In genomic region chr11:2301631-2302272, GRCh38 we compare ENCODE assay signal across 8 cellular contexts. TPM values are rescaled to one million over a fixed set of nuclear protein-coding genes. Genes with fewer than 3 reads are reported as not detected.
DNase-seq lines count a peak whose midpoint lies in the region; ATAC-seq and TF ChIP-seq lines count a peak whose summit lies in the region.

TSS of gene C11orf21 (minus strand) at chr11:2301918. CDS start at chr11:2301808, 110 bp downstream.
TSS of gene TSPAN32 (plus strand) at chr11:2302013. CDS start at chr11:2302150, 137 bp downstream.

- no peaks in the 10 kb centered on the region for H4K20me1 ChIP-seq in MM.1S (ENCODE audit: insufficient read depth, low read length)

- peaks cover 64% of the 10 kb centered on the region for H3K27me3 ChIP-seq in MM.1S (replicated peaks; ENCODE audit: insufficient read depth, low read length)
- H3K27me3 ChIP-seq in right atrium auricular region, result no peaks in the 10 kb centered on the region

- no peaks in the 10 kb centered on the region for H3F3A ChIP-seq in MM.1S (ENCODE audit: insufficient read depth, low read length)

- H3K4me1 Mint-ChIP-seq in activated T-cell treated with anti-CD3 and anti-CD28 coated beads, Interleukin-2, amount 50 U/mL, for 24 hours (ENCODE audit: low read depth), result peaks cover 75% of the 10 kb centered on the region
- peaks cover 83% of the 10 kb centered on the region for H3K4me1 Mint-ChIP-seq in stimulated activated effector memory CD8-positive, alpha-beta T cell treated with anti-CD3 and anti-CD28 coated beads, Interleukin-12 subunit alpha, Interleukin-12 subunit beta, amount 100 ng/mL, for 72 hours

- ATAC-seq in stimulated activated effector memory CD8-positive, alpha-beta T cell treated with anti-CD3 and anti-CD28 coated beads, Interleukin-12 subunit alpha, Interleukin-12 subunit beta, amount 100 ng/mL, for 72 hours, result peak; percentile 72

- H3K4me2 ChIP-seq in MM.1S (ENCODE audit: low read depth, low read length), result peak within 1 kb of the TSS; percentile 25; the same call in 1 of the 2 replicates

- TF ChIP-seq CTCF in MM.1S (IDR thresholded peaks at IDR 0.05; ENCODE audit: low read length) (no peak), right atrium auricular region (IDR thresholded peaks at IDR 0.05) (no peak)

- H3K9me3 ChIP-seq in MM.1S (replicated peaks; ENCODE audit: insufficient read depth, low read length) (no peaks in the 10 kb centered on the region), right atrium auricular region (no peaks in the 10 kb centered on the region)

- no peak within 1 kb of the TSS for H3K9ac ChIP-seq in MM.1S (ENCODE audit: low read length)

- H3K36me3 Mint-ChIP-seq in activated T-cell treated with anti-CD3 and anti-CD28 coated beads, Interleukin-2, amount 50 U/mL, for 24 hours (ENCODE audit: low read depth), result peaks cover 6% of the 10 kb centered on the region
- no peaks in the 10 kb centered on the region for H3K36me3 Mint-ChIP-seq in stimulated activated effector memory CD8-positive, alpha-beta T cell treated with anti-CD3 and anti-CD28 coated beads, Interleukin-12 subunit alpha, Interleukin-12 subunit beta, amount 100 ng/mL, for 72 hours

- H3K27me3 Mint-ChIP-seq in activated T-cell treated with anti-CD3 and anti-CD28 coated beads, Interleukin-2, amount 50 U/mL, for 24 hours, result no peaks in the 10 kb centered on the region

- no peaks in the 10 kb centered on the region for H3K9me2 ChIP-seq in MM.1S (replicated peaks; ENCODE audit: insufficient read depth, low read length)

- H3K4me3 Mint-ChIP-seq in activated T-cell treated with anti-CD3 and anti-CD28 coated beads, Interleukin-2, amount 50 U/mL, for 24 hours, result peak within 1 kb of the TSS; percentile 89
- peak within 1 kb of the TSS; percentile 89 for H3K4me3 Mint-ChIP-seq in stimulated activated effector memory CD8-positive, alpha-beta T cell treated with anti-CD3 and anti-CD28 coated beads, Interleukin-12 subunit alpha, Interleukin-12 subunit beta, amount 100 ng/mL, for 72 hours

- H3K36me3 ChIP-seq in MM.1S (replicated peaks; ENCODE audit: insufficient read depth, low read length), result no peaks in the 10 kb centered on the region
- H3K36me3 ChIP-seq in right atrium auricular region, result no peaks in the 10 kb centered on the region

- DNase-seq in GM03348 (ENCODE audit: low spot score) (peak; percentile 52), MM.1S (no peak), right atrium auricular region (ENCODE audit: low spot score) (peak; percentile 59), HuH-7 (ENCODE audit: low spot score) (no peak), NCI-H82 treated with DMSO at 0.1 percent for 48 hours (lab: John Stamatoyannopoulos, UW; ENCODE audit: unreplicated experiment) (no peak), NCI-H187 (lab: John Stamatoyannopoulos, UW) (no peak)
- peak; percentile 73 for DNase-seq in activated T-cell treated with anti-CD3 and anti-CD28 coated beads, Interleukin-2, amount 50 U/mL, for 24 hours
- DNase-seq in stimulated activated effector memory CD8-positive, alpha-beta T cell treated with anti-CD3 and anti-CD28 coated beads, Interleukin-12 subunit alpha, Interleukin-12 subunit beta, amount 100 ng/mL, for 72 hours (ENCODE audit: low spot score in 2 of 2), result peak in 1 of 2 donors; percentile 80

- no peak within 1 kb of the TSS for H2AFZ ChIP-seq in MM.1S (ENCODE audit: low read length)

- H3K27ac ChIP-seq in MM.1S (ENCODE audit: low read length), result no peak within 1 kb of the TSS
- peak within 1 kb of the TSS; percentile 83 to 87 for H3K27ac ChIP-seq in right atrium auricular region

- H3K4me1 ChIP-seq in MM.1S (ENCODE audit: low read length) (peaks cover 10% of the 10 kb centered on the region), right atrium auricular region (peaks cover 0 to 61% of the 10 kb centered on the region in 2 donors)

- H3K4me3 ChIP-seq in MM.1S (ENCODE audit: low read length), result no peak within 1 kb of the TSS
- peak within 1 kb of the TSS; percentile 13 to 41 for H3K4me3 ChIP-seq in right atrium auricular region

- peak within 1 kb of the TSS; percentile 93 for H3K27ac Mint-ChIP-seq in activated T-cell treated with anti-CD3 and anti-CD28 coated beads, Interleukin-2, amount 50 U/mL, for 24 hours
- H3K27ac Mint-ChIP-seq in stimulated activated effector memory CD8-positive, alpha-beta T cell treated with anti-CD3 and anti-CD28 coated beads, Interleukin-12 subunit alpha, Interleukin-12 subunit beta, amount 100 ng/mL, for 72 hours, result peak within 1 kb of the TSS; percentile 98

- no peaks in the 10 kb centered on the region for H3K79me2 ChIP-seq in MM.1S (ENCODE audit: low read length)

- H3K9me3 Mint-ChIP-seq in activated T-cell treated with anti-CD3 and anti-CD28 coated beads, Interleukin-2, amount 50 U/mL, for 24 hours, result no peaks in the 10 kb centered on the region
- H3K9me3 Mint-ChIP-seq in stimulated activated effector memory CD8-positive, alpha-beta T cell treated with anti-CD3 and anti-CD28 coated beads, Interleukin-12 subunit alpha, Interleukin-12 subunit beta, amount 100 ng/mL, for 72 hours, result no peaks in the 10 kb centered on the region

RNA-seq across cellular contexts. Expression of gene C11orf21, which starts in this region (rescaled TPM):
- 10 to 100 TPM in 1 of 2 donors, 1 to 10 TPM in 1; 1.4 to 11.9 TPM for total RNA-seq in right atrium auricular region

RNA-seq across cellular contexts. Expression of gene TSPAN32, which starts in this region (rescaled TPM):
- total RNA-seq in right atrium auricular region, result 10 to 100 TPM in 1 of 2 donors, 1 to 10 TPM in 1; 2.6 to 15.2 TPM

Comparison
In these comparisons a context has a peak if more than half of its experiments do, and no peak if none do; other contexts are left out.
1. DNase-seq: peak in GM03348 (single experiment), activated T-cell treated with anti-CD3 and anti-CD28 coated beads, Interleukin-2, amount 50 U/mL, for 24 hours (single experiment) and right atrium auricular region (single experiment); none in MM.1S (single experiment), HuH-7 (single experiment), NCI-H82 treated with DMSO at 0.1 percent for 48 hours (single experiment) and NCI-H187 (0 of 2).